ENCODE assay signal across 10 cellular contexts in the genomic region with DNA sequence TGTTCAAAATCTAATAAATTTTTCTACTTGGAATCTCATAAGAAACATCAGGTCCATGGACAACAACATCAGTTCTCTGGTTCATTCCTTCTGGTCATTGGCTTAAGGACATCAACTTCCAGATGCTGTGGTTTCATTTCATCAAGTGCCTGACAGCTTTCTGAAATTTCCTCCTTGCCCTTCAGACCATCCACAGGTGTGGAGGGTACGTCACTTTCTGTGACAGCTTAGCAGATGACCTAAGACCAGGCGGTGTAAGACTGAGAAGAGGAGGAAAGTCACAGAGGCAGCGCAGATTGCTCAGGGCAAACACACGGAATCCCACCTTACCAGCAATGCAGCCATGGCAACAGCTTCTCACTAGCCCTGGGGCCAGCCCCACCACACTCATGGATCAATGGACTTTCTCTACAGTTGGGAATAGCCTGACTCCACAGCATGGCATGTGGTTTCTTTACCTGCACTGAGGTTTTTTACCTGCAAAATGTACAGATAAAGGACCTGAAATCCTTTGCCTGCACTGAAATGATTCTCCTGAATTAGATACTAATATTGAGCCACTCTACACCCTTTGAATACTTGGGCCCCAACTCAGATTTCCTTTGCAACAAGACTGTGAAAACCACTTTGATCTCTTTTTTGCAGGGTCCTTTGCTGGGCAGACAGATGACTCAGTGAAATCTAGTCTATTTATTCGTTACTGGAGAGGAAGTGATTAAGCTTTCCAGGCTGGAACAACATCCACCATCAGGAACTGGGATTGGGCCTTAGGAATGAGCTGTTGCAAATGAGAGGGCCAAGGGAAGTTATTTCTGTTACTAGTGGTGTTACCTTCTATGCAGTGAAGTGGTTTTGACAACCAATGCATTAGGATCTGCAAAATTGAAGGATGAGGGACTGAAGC. TPM values are rescaled to one million over a fixed set of nuclear protein-coding genes. Genes with fewer than 3 reads are reported as not detected.
DNase-seq lines count a peak whose midpoint lies in the region; ATAC-seq and TF ChIP-seq lines count a peak whose summit lies in the region.
"Had no signal": no experiment of that assay in that cellular context is flagged by ENCODE, and none has a peak within 500 bp of the region (broad histone marks: within the 10 kb centered on the region; RNA-seq: fewer than 3 reads in every experiment).

No MANE protein-coding gene starts in this region.

- no peaks in the 10 kb centered on the region for H3K9me3 Mint-ChIP-seq in natural killer cell
- H3K9me3 Mint-ChIP-seq: activated naive CD4-positive, alpha-beta T cell treated with anti-CD3 and anti-CD28 coated beads for 36 hours; effector memory CD8-positive, alpha-beta T cell had no signal

- DNase-seq in choroid plexus epithelial cell (ENCODE audit: low read depth), result peak; percentile 58
- DNase-seq in upper lobe of left lung, result no peak
- no peak for DNase-seq in Ammon's horn (ENCODE audit: low spot score)
- DNase-seq in natural killer cell, result no peak

- intact Hi-C loops in natural killer cell (cut with micrococcal nuclease), result no loop called here

- no peak overlapping the region for H3K9ac ChIP-seq in skeletal muscle satellite cell (ENCODE audit: low read depth, low read length)

- no peak for TF ChIP-seq EP300 in upper lobe of left lung (IDR thresholded peaks at IDR 0.05)

- H3K36me3 ChIP-seq in skeletal muscle satellite cell (ENCODE audit: insufficient read depth, low read length), result peaks cover 25% of the 10 kb centered on the region
- no peaks in the 10 kb centered on the region for H3K36me3 ChIP-seq in upper lobe of left lung

- TF ChIP-seq POLR2A in upper lobe of left lung (IDR thresholded peaks at IDR 0.05), result no peak

- no peak overlapping the region for H3K27ac ChIP-seq in upper lobe of left lung

- ATAC-seq in GM18907 (IDR thresholded peaks at IDR 0.05; ENCODE audit: unreplicated experiment) (peak; percentile 36), HG03175 (IDR thresholded peaks at IDR 0.05; ENCODE audit: unreplicated experiment) (peak; percentile 25), upper lobe of left lung (ENCODE audit: low FRiP score in 2 of 2) (no peak), natural killer cell (no peak)

- peaks cover 0 to 4% of the 10 kb centered on the region in 2 donors for H3K4me1 Mint-ChIP-seq in natural killer cell

- TF ChIP-seq CTCF in choroid plexus epithelial cell (conservative IDR thresholded peaks at IDR 0.05; ENCODE audit: low read depth, low read length) (no peak), upper lobe of left lung (IDR thresholded peaks at IDR 0.05) (no peak), natural killer cell (IDR thresholded peaks at IDR 0.05) (no peak)

- H3K4me3 Mint-ChIP-seq in natural killer cell, result no peak overlapping the region
- H3K4me3 Mint-ChIP-seq: activated naive CD4-positive, alpha-beta T cell treated with anti-CD3 and anti-CD28 coated beads for 36 hours; effector memory CD8-positive, alpha-beta T cell; WTC11 had no signal

- no peak overlapping the region for H3K27ac Mint-ChIP-seq in natural killer cell
- H3K27ac Mint-ChIP-seq: activated naive CD4-positive, alpha-beta T cell treated with anti-CD3 and anti-CD28 coated beads for 36 hours; effector memory CD8-positive, alpha-beta T cell; WTC11 had no signal

- peaks cover 2% of the 10 kb centered on the region for H3K9me3 ChIP-seq in skeletal muscle satellite cell (replicated peaks; ENCODE audit: low read length)
- H3K9me3 ChIP-seq in upper lobe of left lung, result no peaks in the 10 kb centered on the region

- H3K36me3 Mint-ChIP-seq in natural killer cell, result no peaks in the 10 kb centered on the region

- H3K4me2 ChIP-seq in skeletal muscle satellite cell (ENCODE audit: low read length), result peak overlapping the region; percentile 1

- H3K27me3 ChIP-seq in skeletal muscle satellite cell (ENCODE audit: control insufficient read depth, insufficient read depth, low read length), result no peaks in the 10 kb centered on the region
- H3K27me3 ChIP-seq in upper lobe of left lung, result no peaks in the 10 kb centered on the region

- H3K4me3 ChIP-seq in choroid plexus epithelial cell (ENCODE audit: low read depth, low read length) (no peak overlapping the region), skeletal muscle satellite cell (ENCODE audit: low read length) (no peak overlapping the region), upper lobe of left lung (no peak overlapping the region)

- H3K4me1 ChIP-seq in skeletal muscle satellite cell (ENCODE audit: control insufficient read depth, insufficient read depth, low read length) (peaks cover 38% of the 10 kb centered on the region), upper lobe of left lung (no peaks in the 10 kb centered on the region)

- H3K27me3 Mint-ChIP-seq in natural killer cell (ENCODE audit: low read depth in 2 of 2), result peaks cover 8% of the 10 kb centered on the region in 2 donors
- H3K27me3 Mint-ChIP-seq: effector memory CD8-positive, alpha-beta T cell had no signal

- 74 to 87% methylated on average over 3 to 5 of the region's 5 CpGs for WGBS in upper lobe of left lung, 2 donors

RNA-seq across cellular contexts. Expression of gene TICAM2, which starts 26.9 kb away (rescaled TPM):
- 4.8 and 7.4 TPM in 2 replicates for total RNA-seq in skeletal muscle satellite cell (2012; rRNA removed)
- total RNA-seq in upper lobe of left lung (1 to 10 TPM in 4 of 6 donors, under 1 TPM in 2; 0.30 to 6.7 (median 1.8) TPM), natural killer cell (1 to 10 TPM in 2 of 3 donors, under 1 TPM in 1; 0.61 to 1.4 (median 1.3) TPM)

RNA-seq across cellular contexts. Expression of gene FEM1C, which starts 30.8 kb away (rescaled TPM):
- total RNA-seq in skeletal muscle satellite cell (2012; rRNA removed), result 18.3 and 22.7 TPM in 2 replicates
- total RNA-seq in upper lobe of left lung, result 10 to 100 TPM in 5 of 6 donors, 1 to 10 TPM in 1; 9.7 to 39.8 (median 24.5) TPM
- 10 to 100 TPM; 33.8 to 48.6 (median 36.2) TPM for total RNA-seq in natural killer cell

RNA-seq across cellular contexts. Expression of gene TMED7, which starts 50.4 kb away (rescaled TPM):
- total RNA-seq in skeletal muscle satellite cell (2012; rRNA removed), result 135 and 149 TPM in 2 replicates
- 100 to 1,000 TPM in 3 of 6 donors, 10 to 100 TPM in 3; 16.8 to 116 (median 99.6) TPM for total RNA-seq in upper lobe of left lung
- total RNA-seq in natural killer cell, result 10 to 100 TPM; 40.6 to 48.8 (median 48.1) TPM

Comparison
In these comparisons a context has a peak if more than half of its experiments do, and no peak if none do; other contexts are left out.
1. ATAC-seq: peak in GM18907 (single experiment) and HG03175 (single experiment); none in upper lobe of left lung (0 of 2) and natural killer cell (0 of 3).